Comparison of ENCODE assay signal across 12 cellular contexts in genomic region chr21:15293251-15293650, GRCh38.
DNase-seq lines count a peak whose midpoint lies in the region; ATAC-seq, FAIRE-seq and TF ChIP-seq lines count a peak whose summit lies in the region.
"Had no signal": no experiment of that assay in that cellular context is flagged by ENCODE, and none has a peak within 500 bp of the region (broad histone marks: within the 10 kb centered on the region; RNA-seq: fewer than 3 reads in every experiment).

No MANE protein-coding gene starts in this region.

- no peak for TF ChIP-seq CTCF in HepG2 (CRISPR knock-in tag; IDR thresholded peaks at IDR 0.05)
- TF ChIP-seq CTCF in right lobe of liver (IDR thresholded peaks at IDR 0.05): no peak
- TF ChIP-seq CTCF in tibial artery (IDR thresholded peaks at IDR 0.05): no peak

- BruUV-seq in HepG2 (replicated peaks; lab: Mats Ljungman, UMichigan): no TSS peak

- CTCF ChIA-PET in HepG2 (lab: Yijun Ruan, JAX; ENCODE audit: low intra/inter-chr PET ratio, low total read pairs): no interaction called here

- H3K27me3 ChIP-seq in HepG2 (ENCODE audit: control insufficient read depth in 1 of 2, insufficient read depth in 2 of 2, low read length in 2 of 2): no peaks in the 10 kb centered on the region
- H3K27me3 ChIP-seq in right lobe of liver: no peaks in the 10 kb centered on the region
- no peaks in the 10 kb centered on the region for H3K27me3 ChIP-seq in tibial artery

- no peaks in the 10 kb centered on the region for H3K79me2 ChIP-seq in HepG2 (ENCODE audit: insufficient read depth, low read length)

- no peak for TF ChIP-seq RAD21 in HepG2 (CRISPR knock-in tag; IDR thresholded peaks at IDR 0.05)

- H3K9me3 ChIP-seq in HepG2 (ENCODE audit: low read length) (no peaks in the 10 kb centered on the region), right lobe of liver (no peaks in the 10 kb centered on the region), tibial artery (no peaks in the 10 kb centered on the region)

- DNase-seq in HepG2 (ENCODE audit: low spot score): peak; percentile 30
- no peak for DNase-seq in right lobe of liver
- peak; percentile 87 for DNase-seq in astrocyte of the hippocampus (ENCODE audit: low read depth, low spot score)
- DNase-seq in iPS-NIHi11 (ENCODE audit: low spot score): peak; percentile 42
- no peak for DNase-seq in NCI-H526 treated with DMSO at 0.1 percent for 48 hours (lab: John Stamatoyannopoulos, UW)
- DNase-seq in tibial artery: no peak
- DNase-seq in NCI-H1694 treated with DMSO at 0.1 percent for 48 hours (lab: John Stamatoyannopoulos, UW): no peak
- DNase-seq: activated T-cell treated with anti-CD3 and anti-CD28 coated beads, Interleukin-2, amount 50 U/mL, for 48 hours; hippocampal formation; SHP77 had no signal

- no peak overlapping the region for H3K4me2 ChIP-seq in HepG2 (ENCODE audit: low read depth, low read length)

- peaks cover 37% of the 10 kb centered on the region for H3K4me1 ChIP-seq in HepG2 (ENCODE audit: insufficient read depth, low read length)
- no peaks in the 10 kb centered on the region for H3K4me1 ChIP-seq in right lobe of liver
- peaks cover 0 to 5% (median 0%) of the 10 kb centered on the region in 4 donors for H3K4me1 ChIP-seq in tibial artery

- TF ChIP-seq POLR2A in HepG2 (IDR thresholded peaks at IDR 0.05; ENCODE audit: insufficient read depth in 1 of 2, low read depth in 2 of 2, low read length in 2 of 2): no peak
- no peak for TF ChIP-seq POLR2A in right lobe of liver (IDR thresholded peaks at IDR 0.05)

- ATAC-seq in HepG2: no peak
- ATAC-seq in right lobe of liver: no peak
- ATAC-seq in HG02610 (IDR thresholded peaks at IDR 0.05; ENCODE audit: unreplicated experiment): no peak

- POLR2A ChIA-PET in HepG2 (lab: Yijun Ruan, JAX): no interaction called here

- FAIRE-seq in HepG2 (lab: Jason Lieb, UNC): no peak

- intact Hi-C loops in HepG2 (cut with micrococcal nuclease; ENCODE audit: unreplicated experiment): loop anchor here (5.0 to 10.0 kb wide), 2 partner anchors 192 to 226 kb away; no protein-coding TSS in a partner anchor
- intact Hi-C loops in right lobe of liver (cut with DNase I): no loop called here
- intact Hi-C loops in tibial artery (cut with DNase I; ENCODE audit: low total_unique reads): no loop called here

- H3K36me3 ChIP-seq in HepG2 (replicated peaks in 1 of 2; ENCODE audit: control insufficient read depth in 1 of 2, insufficient read depth in 2 of 2, low read length in 2 of 2): no peaks in the 10 kb centered on the region
- H3K36me3 ChIP-seq in right lobe of liver: no peaks in the 10 kb centered on the region
- H3K36me3 ChIP-seq in tibial artery: no peaks in the 10 kb centered on the region

- H3K9ac ChIP-seq in HepG2 (ENCODE audit: insufficient read depth, low read depth, low read length): no peak overlapping the region

- H3K4me3 ChIP-seq in HepG2 (replicated peaks in 1 of 3; ENCODE audit: insufficient read depth in 1 of 3, low read depth in 2 of 3, low read length in 3 of 3) (no peak overlapping the region), right lobe of liver (no peak overlapping the region), tibial artery (no peak overlapping the region)

- H4K20me1 ChIP-seq in HepG2 (ENCODE audit: insufficient read depth, low read length): no peaks in the 10 kb centered on the region

- no peak overlapping the region for H3K27ac ChIP-seq in HepG2 (ENCODE audit: extremely low read length, insufficient read depth, low read length)
- no peak overlapping the region for H3K27ac ChIP-seq in right lobe of liver
- no peak overlapping the region for H3K27ac ChIP-seq in tibial artery
- H3K27ac ChIP-seq: C4-2B had no signal

- TF ChIP-seq EP300 in HepG2 (IDR thresholded peaks at IDR 0.05; ENCODE audit: low read depth in 2 of 2, low read length in 2 of 2) (no peak), HepG2 (CRISPR knock-in tag; IDR thresholded peaks at IDR 0.05; ENCODE audit: borderline replicate concordance) (no peak)

- no peak overlapping the region for H2AFZ ChIP-seq in HepG2 (ENCODE audit: low read length)

- in situ Hi-C loops in HepG2 (cut with HindIII; ENCODE audit: extremely low pct_ligation_motif_present, low pct_unique_long_range_greater_than_20kb): no loop called here

TF ChIP-seq in HepG2, 621 proteins besides CTCF, POLR2A, EP300 and RAD21:
- TF ChIP-seq FOSL1 (CRISPR knock-in tag; IDR thresholded peaks at IDR 0.05; ENCODE audit: borderline replicate concordance): peak; percentile 60
- 0 out of 2 replicates have a peak, but pooled peaks have one; percentile 48 for TF ChIP-seq JUND (CRISPR knock-in tag; IDR thresholded peaks at IDR 0.05)
- TF ChIP-seq ATF7 (IDR thresholded peaks at IDR 0.05): peak; percentile 85
- no peak for TF ChIP-seq ATF7 (CRISPR knock-in tag; IDR thresholded peaks at IDR 0.05)
- TF ChIP-seq FOSL2 (CRISPR knock-in tag; IDR thresholded peaks at IDR 0.05): peak; percentile 74
- TF ChIP-seq ATF3 (CRISPR knock-in tag; IDR thresholded peaks at IDR 0.05): 0 out of 2 replicates have a peak, but pooled peaks have one; percentile 51
- no peak for TF ChIP-seq ZNF441 (CRISPR knock-in tag; IDR thresholded peaks at IDR 0.05; ENCODE audit: borderline replicate concordance)

Comparison
In these comparisons a context has a peak if more than half of its experiments do, and no peak if none do; other contexts are left out.
1. DNase-seq: peak in HepG2 (single experiment), astrocyte of the hippocampus (single experiment) and iPS-NIHi11 (single experiment); none in right lobe of liver (0 of 3), NCI-H526 treated with DMSO at 0.1 percent for 48 hours (single experiment), tibial artery (0 of 2) and NCI-H1694 treated with DMSO at 0.1 percent for 48 hours (single experiment).